In the genomic region with DNA sequence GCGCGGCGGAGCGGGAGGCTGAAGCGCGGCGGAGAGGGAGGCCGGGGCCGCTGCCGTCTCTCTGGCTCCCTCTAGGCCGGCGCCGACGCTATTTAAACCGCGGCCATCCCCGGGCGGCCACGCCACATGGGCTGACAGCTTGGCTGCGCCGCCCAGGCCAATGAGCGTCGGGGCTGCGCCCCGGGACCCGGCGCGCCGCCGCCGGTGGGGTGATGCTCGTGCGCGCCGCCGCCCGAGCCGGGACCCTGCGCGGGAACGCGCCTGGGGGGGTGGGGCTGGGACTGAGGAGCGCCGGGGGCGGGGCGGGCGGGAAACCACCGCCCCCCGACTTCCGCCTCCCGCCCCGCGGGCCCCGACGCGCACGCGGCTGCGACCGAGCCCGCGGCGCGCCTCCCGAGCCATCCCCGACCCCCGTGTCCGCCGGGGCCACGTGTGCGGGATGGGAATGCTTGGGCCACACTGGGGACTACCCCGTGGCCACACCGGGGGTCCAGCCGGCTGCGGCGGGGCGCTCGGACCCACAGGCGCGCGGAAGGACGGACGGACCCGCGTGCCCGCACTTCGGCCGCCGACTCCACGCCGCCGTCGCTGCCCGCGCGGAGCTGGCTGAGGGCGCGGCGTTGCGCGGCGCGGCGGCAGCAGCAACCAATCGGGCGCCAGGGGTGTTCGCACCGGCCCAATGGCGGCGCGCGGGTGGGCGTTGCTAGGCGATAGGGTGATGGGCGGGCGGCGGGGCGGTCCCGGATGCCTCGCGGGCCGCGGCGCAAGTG, we compare ENCODE assay signal across 8 cellular contexts. TPM values are rescaled to one million over a fixed set of nuclear protein-coding genes. Genes with fewer than 3 reads are reported as not detected.
A peak's percentile ranks its signal among the peaks of the same experiment; 100 is the strongest.
DNase-seq lines count a peak whose midpoint lies in the region; ATAC-seq, FAIRE-seq and TF ChIP-seq lines count a peak whose summit lies in the region.

Gene FASN (minus strand): TSS at position 68 of the 770 bp plus-strand sequence. CDS start 1,791 bp downstream, outside the sequence.

- H3K4me3 ChIP-seq in WI38 (ENCODE audit: low read depth, low read length) = peak within 1 kb of the TSS; percentile 69
- H3K4me3 ChIP-seq in bronchial epithelial cell (ENCODE audit: low read depth, low read length) = peak within 1 kb of the TSS; percentile 84

- ATAC-seq in GM18907 (IDR thresholded peaks at IDR 0.05; ENCODE audit: unreplicated experiment) (peak; percentile 67), HG03159 (IDR thresholded peaks at IDR 0.05; ENCODE audit: unreplicated experiment) (peak; percentile 68)

- no peak for FAIRE-seq in bronchial epithelial cell (lab: Jason Lieb, UNC)

- H3K27me3 ChIP-seq in bronchial epithelial cell (ENCODE audit: control insufficient read depth, insufficient read depth, low read length) = no peaks in the 10 kb centered on the region

- TF ChIP-seq CTCF in WI38 (IDR thresholded peaks at IDR 0.05; ENCODE audit: low read depth, low read length) (0 out of 2 replicates have a peak, but pooled peaks have one; percentile 5), bronchial epithelial cell (IDR thresholded peaks at IDR 0.05; ENCODE audit: insufficient read depth, low read length, severe bottlenecking) (peak; percentile 63)

- H3K36me3 ChIP-seq in bronchial epithelial cell (ENCODE audit: control insufficient read depth, insufficient read depth, low read length) = peaks cover 25% of the 10 kb centered on the region

- DNase-seq in AG08395 (ENCODE audit: low spot score) = peak; percentile 100
- DNase-seq in NCI-H2227 (lab: John Stamatoyannopoulos, UW; ENCODE audit: unreplicated experiment) = peak; percentile 98
- DNase-seq in bronchial epithelial cell (ENCODE audit: low read depth) = peak; percentile 79
- DNase-seq in iris pigment epithelial cell (ENCODE audit: low read depth) = peak; percentile 96
- DNase-seq in stimulated activated CD4-positive, alpha-beta T cell treated with anti-CD3 and anti-CD28 coated beads, Interleukin-12 subunit alpha, Interleukin-12 subunit beta, amount 100 ng/mL, for 4 hours = peak; percentile 93

RNA-seq across cellular contexts. Expression of gene FASN, which starts in this region (rescaled TPM):
- 37.1 and 38.5 TPM in 2 replicates for total RNA-seq in bronchial epithelial cell

Comparison
In these comparisons a context has a peak if more than half of its experiments do, and no peak if none do; other contexts are left out.
1. Peak in every context shown above with its lines: DNase-seq, ATAC-seq and H3K4me3 ChIP-seq.